22 cellular contexts compared by ENCODE assay signal in genomic region chr17:55398689-55399088, GRCh38. TPM values are rescaled to one million over a fixed set of nuclear protein-coding genes. Genes with fewer than 3 reads are reported as not detected.
DNase-seq lines count a peak whose midpoint lies in the region; ATAC-seq and TF ChIP-seq lines count a peak whose summit lies in the region.
"Had no signal": no experiment of that assay in that cellular context is flagged by ENCODE, and none has a peak within 500 bp of the region (broad histone marks: within the 10 kb centered on the region; RNA-seq: fewer than 3 reads in every experiment).

No MANE protein-coding gene starts in this region.

- no peaks in the 10 kb centered on the region for H3K27me3 Mint-ChIP-seq in nephron progenitor cell (ENCODE audit: low read depth, poor library complexity)
- H3K27me3 Mint-ChIP-seq: activated CD4-positive, alpha-beta memory T cell treated with anti-CD3 and anti-CD28 coated beads for 36 hours; activated naive CD4-positive, alpha-beta T cell treated with anti-CD3 and anti-CD28 coated beads, Interleukin-2, amount 50 U/mL, for 24 hours; CD4-positive, alpha-beta T cell; central memory CD8-positive, alpha-beta T cell; IgD-negative memory B cell had no signal

- H3K36me3 Mint-ChIP-seq in nephron progenitor cell (ENCODE audit: low read depth) = peaks cover 79% of the 10 kb centered on the region

- H3K4me3 ChIP-seq in fibroblast of mammary gland (ENCODE audit: control insufficient read depth, low read depth, low read length) (no peak overlapping the region), breast epithelium (no peak overlapping the region)
- H3K4me3 ChIP-seq: prostate gland, SJSA1, suprapubic skin had no signal

- DNase-seq in ELF-1 (ENCODE audit: low read depth, low spot score) (peak; percentile 14), fibroblast of mammary gland (ENCODE audit: low read depth) (peak; percentile 24), nephron progenitor cell (no peak), breast epithelium (ENCODE audit: low spot score in 2 of 2) (no peak)
- DNase-seq: activated CD4-positive, alpha-beta memory T cell treated with anti-CD3 and anti-CD28 coated beads for 36 hours; activated CD4-positive, CD25-positive, alpha-beta regulatory T cell treated with anti-CD3 and anti-CD28 coated beads, Interleukin-2, amount 50 U/mL, for 72 hours; activated CD8-positive, alpha-beta memory T cell treated with anti-CD3 and anti-CD28 coated beads, Interleukin-2, amount 50 U/mL, for 48 hours; CD4-positive, alpha-beta T cell; head of caudate nucleus; NCI-H1092 treated with DMSO at 0.1 percent for 48 hours; NCI-H1930; NCI-H526 treated with DMSO at 0.1 percent for 48 hours; stimulated activated naive CD4-positive, alpha-beta T cell had no signal

- intact Hi-C loops in breast epithelium (cut with DNase I; ENCODE audit: low total_unique reads) = no loop called here

- TF ChIP-seq RAD21 in Ishikawa (IDR thresholded peaks at IDR 0.05; ENCODE audit: low read depth) = no peak

- no peak for TF ChIP-seq POLR2A in breast epithelium (IDR thresholded peaks at IDR 0.05)

- no peak overlapping the region for H3K4me3 Mint-ChIP-seq in nephron progenitor cell
- H3K4me3 Mint-ChIP-seq: activated CD4-positive, alpha-beta memory T cell treated with anti-CD3 and anti-CD28 coated beads for 36 hours; activated naive CD4-positive, alpha-beta T cell treated with anti-CD3 and anti-CD28 coated beads, Interleukin-2, amount 50 U/mL, for 24 hours; CD4-positive, alpha-beta T cell; central memory CD8-positive, alpha-beta T cell had no signal

- TF ChIP-seq CTCF in fibroblast of mammary gland (conservative IDR thresholded peaks at IDR 0.05; ENCODE audit: control insufficient read depth, insufficient read depth, low read depth, low read length) (no peak), nephron progenitor cell (IDR thresholded peaks at IDR 0.05) (no peak), breast epithelium (IDR thresholded peaks at IDR 0.05) (no peak)

- H3K36me3 ChIP-seq in breast epithelium = no peaks in the 10 kb centered on the region
- H3K36me3 ChIP-seq: prostate gland had no signal

- H3K4me1 ChIP-seq in breast epithelium = no peaks in the 10 kb centered on the region
- H3K4me1 ChIP-seq: prostate gland, suprapubic skin had no signal

- TF ChIP-seq EP300 in Ishikawa (IDR thresholded peaks at IDR 0.05; ENCODE audit: borderline replicate concordance) = no peak

- peak overlapping the region; percentile 74 for H3K27ac Mint-ChIP-seq in nephron progenitor cell
- H3K27ac Mint-ChIP-seq: activated CD4-positive, alpha-beta memory T cell treated with anti-CD3 and anti-CD28 coated beads for 36 hours; activated naive CD4-positive, alpha-beta T cell treated with anti-CD3 and anti-CD28 coated beads, Interleukin-2, amount 50 U/mL, for 24 hours; CD4-positive, alpha-beta T cell had no signal

- no peak overlapping the region for H3K27ac ChIP-seq in breast epithelium
- H3K27ac ChIP-seq: prostate gland, SJSA1, suprapubic skin had no signal

- H3K9me3 ChIP-seq in breast epithelium = no peaks in the 10 kb centered on the region
- H3K9me3 ChIP-seq: prostate gland, SJSA1, suprapubic skin had no signal

- no peaks in the 10 kb centered on the region for H3K27me3 ChIP-seq in breast epithelium
- H3K27me3 ChIP-seq: SJSA1, suprapubic skin had no signal

- H3K9me3 Mint-ChIP-seq in nephron progenitor cell = no peaks in the 10 kb centered on the region
- H3K9me3 Mint-ChIP-seq: activated CD4-positive, alpha-beta memory T cell treated with anti-CD3 and anti-CD28 coated beads for 36 hours; activated naive CD4-positive, alpha-beta T cell treated with anti-CD3 and anti-CD28 coated beads, Interleukin-2, amount 50 U/mL, for 24 hours; CD4-positive, alpha-beta T cell; central memory CD8-positive, alpha-beta T cell had no signal

- ATAC-seq in HG03457 (IDR thresholded peaks at IDR 0.05; ENCODE audit: unreplicated experiment) (no peak), HG02610 (IDR thresholded peaks at IDR 0.05; ENCODE audit: unreplicated experiment) (no peak)

- H3K4me1 Mint-ChIP-seq in nephron progenitor cell = peaks cover 13% of the 10 kb centered on the region
- H3K4me1 Mint-ChIP-seq: activated naive CD4-positive, alpha-beta T cell treated with anti-CD3 and anti-CD28 coated beads, Interleukin-2, amount 50 U/mL, for 24 hours; central memory CD8-positive, alpha-beta T cell had no signal

TF ChIP-seq in Ishikawa, 13 proteins besides CTCF, POLR2A, EP300 and RAD21:
- TF ChIP-seq REST (IDR thresholded peaks at IDR 0.05; ENCODE audit: low read depth) = peak; percentile 80
- TF ChIP-seq EGR1 (IDR thresholded peaks at IDR 0.05) = no peak

RNA-seq across cellular contexts. Expression of gene MMD, which starts 22.9 kb away (rescaled TPM):
- total RNA-seq in breast epithelium = 100 to 1,000 TPM in 1 of 3 donors, 10 to 100 TPM in 2; 28.0 to 140 (median 34.1) TPM

Comparison
In these comparisons a context has a peak if more than half of its experiments do, and no peak if none do; other contexts are left out.
1. DNase-seq: peak in ELF-1 (single experiment) and fibroblast of mammary gland (single experiment); none in nephron progenitor cell (single experiment) and breast epithelium (0 of 2).